In genomic region chr7:19957664-19958063, GRCh38 we compare ENCODE assay signal across 19 cellular contexts.
A peak's percentile ranks its signal among the peaks of the same experiment; 100 is the strongest.
DNase-seq lines count a peak whose midpoint lies in the region; ATAC-seq and TF ChIP-seq lines count a peak whose summit lies in the region.
"Had no signal": no experiment of that assay in that cellular context is flagged by ENCODE, and none has a peak within 500 bp of the region (broad histone marks: within the 10 kb centered on the region; RNA-seq: fewer than 3 reads in every experiment).

No MANE protein-coding gene starts in this region.

- peak overlapping the region; percentile 21; the same call in 1 of the 2 replicates for H3K4me3 ChIP-seq in ACC112 (ENCODE audit: low read depth, low read length)
- no peak overlapping the region for H3K4me3 ChIP-seq in astrocyte of the spinal cord (ENCODE audit: low read depth, low read length)
- H3K4me3 ChIP-seq: gastroesophageal sphincter, lower lobe of right lung, upper lobe of left lung had no signal

- H3K27me3 ChIP-seq in ACC112 (ENCODE audit: insufficient read depth, low read length): no peaks in the 10 kb centered on the region
- H3K27me3 ChIP-seq: gastroesophageal sphincter, upper lobe of left lung had no signal

- H2AFZ ChIP-seq in ACC112 (ENCODE audit: low read length, unreplicated experiment): no peak overlapping the region

- TF ChIP-seq CTCF in astrocyte of the spinal cord (IDR thresholded peaks at IDR 0.05; ENCODE audit: low read depth, low read length): no peak

- H3K79me2 ChIP-seq in ACC112 (ENCODE audit: control insufficient read depth, insufficient read depth, low read length, unreplicated experiment): no peaks in the 10 kb centered on the region

- in situ Hi-C loops in astrocyte of the spinal cord (cut with HindIII; ENCODE audit: low sequenced_read_pairs): no loop called here

- DNase-seq in HT-29 (ENCODE audit: low spot score): peak; percentile 23
- DNase-seq in astrocyte of the spinal cord (ENCODE audit: low read depth, low spot score): peak; percentile 15
- peak; percentile 25 for DNase-seq in glomerular visceral epithelial cell (ENCODE audit: extremely low spot score)
- no peak for DNase-seq in NCI-H510A treated with DMSO at 0.1 percent for 48 hours (lab: John Stamatoyannopoulos, UW)
- DNase-seq in NCI-H187 (lab: John Stamatoyannopoulos, UW): no peak
- no peak for DNase-seq in DMS153 treated with DMSO at 0.1 percent for 48 hours (lab: John Stamatoyannopoulos, UW; ENCODE audit: unreplicated experiment)
- DNase-seq: activated CD4-positive, alpha-beta T cell treated with anti-CD3 and anti-CD28 coated beads, Interleukin-2, amount 50 U/mL, for 1 hour; activated naive CD8-positive, alpha-beta T cell treated with anti-CD3 and anti-CD28 coated beads, Interleukin-2, amount 10 ng/mL, durations not matched to agents 7 days and 5 days; effector memory CD4-positive, alpha-beta T cell; GF-D8; lower lobe of right lung; naive B cell; NCI-H1694 treated with DMSO at 0.1 percent for 48 hours; NCI-H510A; stimulated activated naive CD4-positive, alpha-beta T cell treated with Interleukin-2 at 50 U/mL for 16 hours; upper lobe of left lung had no signal

- no peak for ATAC-seq in HG02973 (IDR thresholded peaks at IDR 0.05; ENCODE audit: unreplicated experiment)

- H3K27ac ChIP-seq in ACC112 (ENCODE audit: low read depth, low read length): peak overlapping the region; percentile 99
- H3K27ac ChIP-seq: lower lobe of right lung, upper lobe of left lung had no signal

- peaks cover 20% of the 10 kb centered on the region for H3K4me1 ChIP-seq in ACC112 (ENCODE audit: control insufficient read depth, insufficient read depth, low read length, unreplicated experiment)
- H3K4me1 ChIP-seq: gastroesophageal sphincter, lower lobe of right lung, upper lobe of left lung had no signal

- H3K36me3 ChIP-seq in ACC112 (ENCODE audit: insufficient read depth, low read length): no peaks in the 10 kb centered on the region
- H3K36me3 ChIP-seq: gastroesophageal sphincter, lower lobe of right lung, upper lobe of left lung had no signal

Comparison
In these comparisons a context has a peak if more than half of its experiments do, and no peak if none do; other contexts are left out.
1. DNase-seq: peak in HT-29 (single experiment), astrocyte of the spinal cord (single experiment) and glomerular visceral epithelial cell (single experiment); none in NCI-H510A treated with DMSO at 0.1 percent for 48 hours (single experiment), NCI-H187 (0 of 2) and DMS153 treated with DMSO at 0.1 percent for 48 hours (single experiment).